ENCODE assay signal across 26 cellular contexts in the genomic region with DNA sequence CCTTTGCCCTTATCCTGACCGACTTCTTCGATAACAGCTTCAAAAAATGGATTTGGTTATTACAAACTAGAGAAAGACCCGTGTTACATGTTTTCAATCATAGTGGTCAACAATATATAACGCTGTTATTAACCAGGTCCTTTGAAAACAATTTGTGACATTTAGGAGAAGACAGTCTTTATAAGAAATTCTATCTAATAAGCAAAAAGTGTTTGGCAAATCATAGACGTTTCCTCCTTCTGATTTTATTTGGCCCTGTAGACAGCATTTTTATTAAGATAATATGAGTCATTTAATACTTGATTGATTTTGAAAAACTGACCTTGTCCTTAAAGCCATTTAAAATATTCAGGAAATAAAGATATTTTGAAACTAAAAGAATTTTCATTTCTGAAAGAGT.
"Had no signal": no experiment of that assay in that cellular context is flagged by ENCODE, and none has a peak within 500 bp of the region (broad histone marks: within the 10 kb centered on the region; RNA-seq: fewer than 3 reads in every experiment).

No MANE protein-coding gene starts in this region.

- H3K4me3 ChIP-seq: stomach, suprapubic skin, testis, thoracic aorta, thyroid gland, tibial artery, tibial nerve, transverse colon, upper lobe of left lung, upper lobe of right lung, uterus, vagina had no signal

- FAIRE-seq: urothelium cell line had no signal

- H3K27me3 ChIP-seq: stomach, suprapubic skin, testis, thyroid gland, tibial artery, tibial nerve, transverse colon, upper lobe of left lung, upper lobe of right lung, uterus, vagina had no signal

- H3K4me1 ChIP-seq: suprapubic skin, testis, tibial artery, tibial nerve, transverse colon, upper lobe of right lung, uterus, vagina had no signal

- H3K36me3 ChIP-seq: uterus had no signal

- DNase-seq: stimulated activated CD4-positive, alpha-beta T cell treated with anti-CD3 and anti-CD28 coated beads, Interleukin-2, amount 100 ng/mL, for 48 hours; stimulated activated CD4-positive, alpha-beta T cell treated with anti-CD3 and anti-CD28 coated beads, Interleukin-4, amount 100 ng/mL, for 1 hour; stimulated activated CD4-positive, alpha-beta T cell treated with anti-CD3 and anti-CD28 coated beads, Interleukin-4, amount 100 ng/mL, for 24 hours; stimulated activated CD4-positive, alpha-beta T cell treated with anti-CD3 and anti-CD28 coated beads, Interleukin-4, amount 100 ng/mL, for 4 hours; stimulated activated CD8-positive, alpha-beta memory T cell treated with anti-CD3 and anti-CD28 coated beads, Interleukin-4, amount 100 ng/mL, for 48 hours; stimulated activated naive B cell treated with anti-CD40 and anti-IgM and Interleukin-4, amounts not matched to agents 10 μg/mL and 1 μg/mL and 100 μg/mL, for 72 hours; stimulated activated naive CD4-positive, alpha-beta T cell; stimulated activated naive CD4-positive, alpha-beta T cell treated with Interleukin-2 at 50 U/mL for 16 hours; stimulated activated naive CD8-positive, alpha-beta T cell treated with anti-CD3 and anti-CD28 coated beads, Interleukin-15, amount 100 ng/mL, for 72 hours; stimulated activated naive CD8-positive, alpha-beta T cell treated with anti-CD3 and anti-CD28 coated beads, Interleukin-15, Interleukin-2, amounts not matched to agents 100 U/mL and 50 U/mL, for 24 hours; stomach; testis; thyroid gland; tibial artery; transverse colon; trophoblast cell; upper lobe of left lung; upper lobe of right lung; uterus had no signal

- H3K27ac ChIP-seq: stomach, suprapubic skin, testis, thoracic aorta, thyroid gland, tibial artery, tibial nerve, transverse colon, upper lobe of left lung, upper lobe of right lung, uterus, vagina had no signal

- H3K9me3 ChIP-seq: stomach, suprapubic skin, testis, thoracic aorta, thyroid gland, tibial artery, tibial nerve, transverse colon, upper lobe of left lung, upper lobe of right lung, uterus, vagina had no signal

- ATAC-seq: stimulated activated effector memory CD8-positive, alpha-beta T cell treated with anti-CD3 and anti-CD28 coated beads, Interleukin-12 subunit alpha, Interleukin-12 subunit beta, amount 100 ng/mL, for 72 hours; stimulated activated memory B cell treated with anti-CD40 and anti-IgM and Interleukin-4, amounts not matched to agents 10 μg/mL and 1 μg/mL and 100 μg/mL, for 72 hours; stimulated activated naive B cell treated with anti-CD40 and anti-IgM and Interleukin-4, amounts not matched to agents 10 μg/mL and 1 μg/mL and 100 μg/mL, for 72 hours; stimulated activated naive CD8-positive, alpha-beta T cell treated with anti-CD3 and anti-CD28 coated beads, Interleukin-15, amount 100 ng/mL, for 72 hours; stimulated activated naive CD8-positive, alpha-beta T cell treated with anti-CD3 and anti-CD28 coated beads, Interleukin-15, Interleukin-2, amounts not matched to agents 100 U/mL and 50 U/mL, for 24 hours; upper lobe of right lung had no signal
